In genomic region chr4:22129454-22130075, GRCh38 we compare ENCODE assay signal across 8 cellular contexts.
A peak's percentile ranks its signal among the peaks of the same experiment; 100 is the strongest.
DNase-seq lines count a peak whose midpoint lies in the region; ATAC-seq and TF ChIP-seq lines count a peak whose summit lies in the region.

No MANE protein-coding gene starts in this region.

- H3K27ac Mint-ChIP-seq in osteocyte (ENCODE audit: unreplicated experiment): no peak overlapping the region
- H3K27ac Mint-ChIP-seq in natural killer cell treated with Interleukin-12 subunit alpha and Interleukin-12 subunit beta and Interleukin-15 and Interleukin-18, amount 100 ng/mL, for 72 hours: no peak overlapping the region

- peak; percentile 61 for DNase-seq in A172 (ENCODE audit: low spot score)
- DNase-seq in GM06990 (ENCODE audit: extremely low read depth, insufficient read length): no peak
- peak; percentile 39 to 60 for DNase-seq in NCI-H524 (lab: John Stamatoyannopoulos, UW)
- peak in 1 of 10 donors; percentile 26 for DNase-seq in dorsolateral prefrontal cortex
- DNase-seq in osteocyte (ENCODE audit: extremely low spot score, unreplicated experiment): no peak
- no peak for DNase-seq in natural killer cell treated with Interleukin-12 subunit alpha and Interleukin-12 subunit beta and Interleukin-15 and Interleukin-18, amount 100 ng/mL, for 72 hours (ENCODE audit: low spot score)
- no peak for DNase-seq in DMS153 treated with DMSO at 0.1 percent for 48 hours (lab: John Stamatoyannopoulos, UW; ENCODE audit: unreplicated experiment)
- DNase-seq in pons (ENCODE audit: low spot score): no peak

- peaks cover 19% of the 10 kb centered on the region for H3K27me3 Mint-ChIP-seq in osteocyte (ENCODE audit: unreplicated experiment)
- no peaks in the 10 kb centered on the region for H3K27me3 Mint-ChIP-seq in natural killer cell treated with Interleukin-12 subunit alpha and Interleukin-12 subunit beta and Interleukin-15 and Interleukin-18, amount 100 ng/mL, for 72 hours

- TF ChIP-seq CTCF in GM06990 (IDR thresholded peaks at IDR 0.05; ENCODE audit: insufficient read depth, low read length, poor library complexity, severe bottlenecking) (peak; percentile 28), dorsolateral prefrontal cortex (IDR thresholded peaks at IDR 0.05 in 54 of 56, conservative IDR thresholded peaks at IDR 0.05 in 2 of 56; ENCODE audit: low read depth in 1 of 56, partially characterized antibody in 56 of 56) (peak in 46 of 56 donors; percentile 11 to 52 (median 38)), osteocyte (IDR thresholded peaks at IDR 0.05) (peak; percentile 48)

- no peaks in the 10 kb centered on the region for H3K36me3 Mint-ChIP-seq in osteocyte (ENCODE audit: unreplicated experiment)
- H3K36me3 Mint-ChIP-seq in natural killer cell treated with Interleukin-12 subunit alpha and Interleukin-12 subunit beta and Interleukin-15 and Interleukin-18, amount 100 ng/mL, for 72 hours: no peaks in the 10 kb centered on the region

- no peak for ATAC-seq in natural killer cell treated with Interleukin-12 subunit alpha and Interleukin-12 subunit beta and Interleukin-15 and Interleukin-18, amount 100 ng/mL, for 72 hours

- no peaks in the 10 kb centered on the region for H3K4me1 Mint-ChIP-seq in osteocyte (ENCODE audit: unreplicated experiment)
- H3K4me1 Mint-ChIP-seq in natural killer cell treated with Interleukin-12 subunit alpha and Interleukin-12 subunit beta and Interleukin-15 and Interleukin-18, amount 100 ng/mL, for 72 hours (ENCODE audit: low read depth in 2 of 2): no peaks in the 10 kb centered on the region

- no peak overlapping the region for H3K4me3 Mint-ChIP-seq in osteocyte (ENCODE audit: unreplicated experiment)
- no peak overlapping the region for H3K4me3 Mint-ChIP-seq in natural killer cell treated with Interleukin-12 subunit alpha and Interleukin-12 subunit beta and Interleukin-15 and Interleukin-18, amount 100 ng/mL, for 72 hours

- H3K27me3 ChIP-seq in GM06990 (replicated peaks; ENCODE audit: control insufficient read depth, insufficient read depth, low read length): no peaks in the 10 kb centered on the region
- H3K27me3 ChIP-seq in dorsolateral prefrontal cortex: no peaks in the 10 kb centered on the region

- no peaks in the 10 kb centered on the region for H3K36me3 ChIP-seq in GM06990 (ENCODE audit: control insufficient read depth, insufficient read depth, low read length)

- intact Hi-C loops in dorsolateral prefrontal cortex (cut with DNase I): no loop called here

- H3K27ac ChIP-seq in dorsolateral prefrontal cortex: no peak overlapping the region

- H3K4me3 ChIP-seq in GM06990 (replicated peaks; ENCODE audit: low read depth, low read length) (no peak overlapping the region), dorsolateral prefrontal cortex (no peak overlapping the region)

- peaks cover 4% of the 10 kb centered on the region for H3K9me3 Mint-ChIP-seq in osteocyte (ENCODE audit: unreplicated experiment)
- H3K9me3 Mint-ChIP-seq in natural killer cell treated with Interleukin-12 subunit alpha and Interleukin-12 subunit beta and Interleukin-15 and Interleukin-18, amount 100 ng/mL, for 72 hours: peaks cover 11% of the 10 kb centered on the region

Comparison
In these comparisons a context has a peak if more than half of its experiments do, and no peak if none do; other contexts are left out.
1. DNase-seq: peak in A172 (single experiment) and NCI-H524 (2 of 2); none in GM06990 (single experiment), osteocyte (single experiment), natural killer cell treated with Interleukin-12 subunit alpha and Interleukin-12 subunit beta and Interleukin-15 and Interleukin-18, amount 100 ng/mL, for 72 hours (single experiment), DMS153 treated with DMSO at 0.1 percent for 48 hours (single experiment) and pons (single experiment).
2. Peak in every context shown above with its lines, with median percentiles within 50 percentile points of each other: CTCF ChIP-seq.